9 cellular contexts compared by ENCODE assay signal in genomic region chr17:42670199-42670924, GRCh38.
DNase-seq lines count a peak whose midpoint lies in the region; ATAC-seq, FAIRE-seq and TF ChIP-seq lines count a peak whose summit lies in the region.
"Had no signal": no experiment of that assay in that cellular context is flagged by ENCODE, and none has a peak within 500 bp of the region (broad histone marks: within the 10 kb centered on the region; RNA-seq: fewer than 3 reads in every experiment).

No MANE protein-coding gene starts in this region.

- peak; percentile 37 for ATAC-seq in HG03432 (IDR thresholded peaks at IDR 0.05; ENCODE audit: unreplicated experiment)
- ATAC-seq: pancreas had no signal

- DNase-seq in activated T-helper 1 cell treated with Interleukin-2 at 50 U/mL for 16 hours (ENCODE audit: low read depth) (peak; percentile 32), DMS53 (lab: John Stamatoyannopoulos, UW) (no peak), NCI-H1048 (lab: John Stamatoyannopoulos, UW) (no peak), D721Med (ENCODE audit: insufficient read length, low spot score) (no peak), NAMALWA (ENCODE audit: low spot score) (no peak)

- H3K36me3 Mint-ChIP-seq in stimulated activated naive CD8-positive, alpha-beta T cell treated with anti-CD3 and anti-CD28 coated beads, Interleukin-15, Interleukin-2, amounts not matched to agents 100 ng/mL and 50 ng/mL, for 24 hours (ENCODE audit: low read depth), result peaks cover 13% of the 10 kb centered on the region

- peaks cover 5% of the 10 kb centered on the region for H3K36me3 ChIP-seq in iPS-18a (ENCODE audit: control insufficient read depth, low read depth, low read length)

- peaks cover 63% of the 10 kb centered on the region for H3K27me3 ChIP-seq in iPS-18a (ENCODE audit: control insufficient read depth, insufficient read depth, low read length)
- H3K27me3 ChIP-seq: pancreas had no signal

- peaks cover 23% of the 10 kb centered on the region for H3K4me1 Mint-ChIP-seq in stimulated activated naive CD8-positive, alpha-beta T cell treated with anti-CD3 and anti-CD28 coated beads, Interleukin-15, Interleukin-2, amounts not matched to agents 100 ng/mL and 50 ng/mL, for 24 hours (ENCODE audit: low read depth)

- peak overlapping the region; percentile 73 for H3K4me3 Mint-ChIP-seq in stimulated activated naive CD8-positive, alpha-beta T cell treated with anti-CD3 and anti-CD28 coated beads, Interleukin-15, Interleukin-2, amounts not matched to agents 100 ng/mL and 50 ng/mL, for 24 hours

- H3K27ac Mint-ChIP-seq in stimulated activated naive CD8-positive, alpha-beta T cell treated with anti-CD3 and anti-CD28 coated beads, Interleukin-15, Interleukin-2, amounts not matched to agents 100 ng/mL and 50 ng/mL, for 24 hours, result no peak overlapping the region

- FAIRE-seq in D721Med (lab: Jason Lieb, UNC), result no peak
- FAIRE-seq: pancreas had no signal

- no peak overlapping the region for H3K27ac ChIP-seq in iPS-18a (ENCODE audit: low read length)

- H3K9me3 ChIP-seq in iPS-18a (ENCODE audit: control insufficient read depth, low read depth, low read length), result no peaks in the 10 kb centered on the region
- H3K9me3 ChIP-seq: pancreas had no signal

- H3K9me3 Mint-ChIP-seq in stimulated activated naive CD8-positive, alpha-beta T cell treated with anti-CD3 and anti-CD28 coated beads, Interleukin-15, Interleukin-2, amounts not matched to agents 100 ng/mL and 50 ng/mL, for 24 hours, result no peaks in the 10 kb centered on the region

- peaks cover 25% of the 10 kb centered on the region for H3K4me1 ChIP-seq in iPS-18a (ENCODE audit: control insufficient read depth, low read depth, low read length)

- no peak for TF ChIP-seq CTCF in D721Med (IDR thresholded peaks at IDR 0.05; ENCODE audit: insufficient read depth, missing control alignments)

- peak overlapping the region; percentile 66 for H3K4me3 ChIP-seq in iPS-18a (ENCODE audit: low read length)
- H3K4me3 ChIP-seq: pancreas had no signal

- H3K9ac ChIP-seq in iPS-18a (ENCODE audit: low read length), result no peak overlapping the region

- H3K27me3 Mint-ChIP-seq in stimulated activated naive CD8-positive, alpha-beta T cell treated with anti-CD3 and anti-CD28 coated beads, Interleukin-15, Interleukin-2, amounts not matched to agents 100 ng/mL and 50 ng/mL, for 24 hours, result peaks cover 49% of the 10 kb centered on the region
